ENCODE assay signal across 15 cellular contexts in the genomic region with DNA sequence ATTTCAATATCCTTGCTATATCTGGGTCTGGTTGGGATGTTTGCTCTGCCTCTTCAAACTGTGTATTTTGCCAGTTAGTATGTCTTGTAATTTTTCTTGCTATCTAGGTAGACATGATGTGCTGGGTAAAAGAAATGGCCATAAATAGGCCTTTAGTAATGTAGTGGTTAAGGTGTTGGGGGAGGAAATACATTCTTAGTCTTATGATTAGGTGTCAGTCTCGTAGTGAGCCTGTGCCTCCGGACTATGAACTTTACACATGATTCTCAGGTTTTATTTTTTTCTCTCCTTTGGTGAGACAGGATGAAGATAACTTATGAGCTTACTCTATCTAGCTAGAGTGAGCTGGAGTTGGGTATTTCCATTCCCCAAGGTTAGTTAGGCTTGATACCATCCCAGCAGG. TPM values are rescaled to one million over a fixed set of nuclear protein-coding genes. Genes with fewer than 3 reads are reported as not detected.
DNase-seq lines count a peak whose midpoint lies in the region; ATAC-seq lines count a peak whose summit lies in the region.
"Had no signal": no experiment of that assay in that cellular context is flagged by ENCODE, and none has a peak within 500 bp of the region (broad histone marks: within the 10 kb centered on the region; RNA-seq: fewer than 3 reads in every experiment).

No MANE protein-coding gene starts in this region.

- peak; percentile 49 for ATAC-seq in activated CD8-positive, alpha-beta memory T cell treated with anti-CD3 and anti-CD28 coated beads, Interleukin-2, amount 10 ng/mL, durations not matched to agents 7 days and 5 days
- ATAC-seq in GM21737 (IDR thresholded peaks at IDR 0.05; ENCODE audit: unreplicated experiment): peak; percentile 84
- ATAC-seq in HG03139 (IDR thresholded peaks at IDR 0.05; ENCODE audit: unreplicated experiment): peak; percentile 87
- peak; percentile 73 to 75 for ATAC-seq in natural killer cell treated with Interleukin-12 subunit alpha and Interleukin-12 subunit beta and Interleukin-15 and Interleukin-18, amount 100 ng/mL, for 72 hours
- ATAC-seq: heart right ventricle, right cardiac atrium had no signal

- H3K27me3 ChIP-seq in MG63: no peaks in the 10 kb centered on the region
- H3K27me3 ChIP-seq: heart right ventricle had no signal

- H3K4me3 ChIP-seq in MG63: no peak overlapping the region
- H3K4me3 ChIP-seq: heart right ventricle had no signal

- no peak overlapping the region for H3K4me3 Mint-ChIP-seq in activated CD8-positive, alpha-beta memory T cell treated with anti-CD3 and anti-CD28 coated beads, Interleukin-2, amount 10 ng/mL, durations not matched to agents 7 days and 5 days
- no peak overlapping the region for H3K4me3 Mint-ChIP-seq in natural killer cell treated with Interleukin-12 subunit alpha and Interleukin-12 subunit beta and Interleukin-15 and Interleukin-18, amount 100 ng/mL, for 72 hours
- H3K4me3 Mint-ChIP-seq in activated T-helper 1 cell treated with anti-CD3 and anti-CD28 coated beads, Interleukin-12 subunit alpha, Interleukin-12 subunit beta, Interleukin-2, Interleukin-4 antibody, amounts not matched to agents 30 ng/mL and 10 ng/mL and 1 ng/mL, durations not matched to agents 14 hours and 24 hours and 36 hours: no peak overlapping the region

- H3K36me3 Mint-ChIP-seq in activated CD8-positive, alpha-beta memory T cell treated with anti-CD3 and anti-CD28 coated beads, Interleukin-2, amount 10 ng/mL, durations not matched to agents 7 days and 5 days: no peaks in the 10 kb centered on the region
- no peaks in the 10 kb centered on the region for H3K36me3 Mint-ChIP-seq in natural killer cell treated with Interleukin-12 subunit alpha and Interleukin-12 subunit beta and Interleukin-15 and Interleukin-18, amount 100 ng/mL, for 72 hours
- H3K36me3 Mint-ChIP-seq in activated T-helper 1 cell treated with anti-CD3 and anti-CD28 coated beads, Interleukin-12 subunit alpha, Interleukin-12 subunit beta, Interleukin-2, Interleukin-4 antibody, amounts not matched to agents 30 ng/mL and 10 ng/mL and 1 ng/mL, durations not matched to agents 14 hours and 24 hours and 36 hours (ENCODE audit: low read depth): no peaks in the 10 kb centered on the region

- CTCF ChIA-PET in activated CD8-positive, alpha-beta memory T cell treated with anti-CD3 and anti-CD28 coated beads, Interleukin-2, amount 10 ng/mL, durations not matched to agents 7 days and 5 days (lab: Charles Lee): no interaction called here

- no peak for DNase-seq in activated CD8-positive, alpha-beta memory T cell treated with anti-CD3 and anti-CD28 coated beads, Interleukin-2, amount 10 ng/mL, durations not matched to agents 7 days and 5 days
- DNase-seq in activated CD8-positive, alpha-beta memory T cell treated with anti-CD3 and anti-CD28 coated beads for 24 hours: no peak
- DNase-seq in natural killer cell treated with Interleukin-12 subunit alpha and Interleukin-12 subunit beta and Interleukin-15 and Interleukin-18, amount 100 ng/mL, for 72 hours (ENCODE audit: low spot score): no peak
- DNase-seq in MG63: no peak
- no peak for DNase-seq in activated T-helper 1 cell treated with anti-CD3 and anti-CD28 coated beads, Interleukin-12 subunit alpha, Interleukin-12 subunit beta, Interleukin-2, Interleukin-4 antibody, amounts not matched to agents 30 ng/mL and 10 ng/mL and 1 ng/mL, durations not matched to agents 14 hours and 24 hours and 36 hours (ENCODE audit: low spot score)
- no peak for DNase-seq in NCI-H2107 (lab: John Stamatoyannopoulos, UW)
- DNase-seq: effector CD8-positive, alpha-beta T cell; heart right ventricle; midbrain; NCI-H187; right cardiac atrium; T-helper 2 cell had no signal

- no peaks in the 10 kb centered on the region for H3K9me3 ChIP-seq in MG63

- peaks cover 29% of the 10 kb centered on the region for H3K27me3 Mint-ChIP-seq in activated CD8-positive, alpha-beta memory T cell treated with anti-CD3 and anti-CD28 coated beads, Interleukin-2, amount 10 ng/mL, durations not matched to agents 7 days and 5 days
- no peaks in the 10 kb centered on the region for H3K27me3 Mint-ChIP-seq in natural killer cell treated with Interleukin-12 subunit alpha and Interleukin-12 subunit beta and Interleukin-15 and Interleukin-18, amount 100 ng/mL, for 72 hours
- peaks cover 5% of the 10 kb centered on the region for H3K27me3 Mint-ChIP-seq in activated T-helper 1 cell treated with anti-CD3 and anti-CD28 coated beads, Interleukin-12 subunit alpha, Interleukin-12 subunit beta, Interleukin-2, Interleukin-4 antibody, amounts not matched to agents 30 ng/mL and 10 ng/mL and 1 ng/mL, durations not matched to agents 14 hours and 24 hours and 36 hours (ENCODE audit: insufficient read depth)

- H3K4me1 Mint-ChIP-seq in activated CD8-positive, alpha-beta memory T cell treated with anti-CD3 and anti-CD28 coated beads, Interleukin-2, amount 10 ng/mL, durations not matched to agents 7 days and 5 days: peaks cover 16% of the 10 kb centered on the region
- H3K4me1 Mint-ChIP-seq in natural killer cell treated with Interleukin-12 subunit alpha and Interleukin-12 subunit beta and Interleukin-15 and Interleukin-18, amount 100 ng/mL, for 72 hours (ENCODE audit: low read depth in 2 of 2): peaks cover 27% of the 10 kb centered on the region in 2 donors
- H3K4me1 Mint-ChIP-seq in activated T-helper 1 cell treated with anti-CD3 and anti-CD28 coated beads, Interleukin-12 subunit alpha, Interleukin-12 subunit beta, Interleukin-2, Interleukin-4 antibody, amounts not matched to agents 30 ng/mL and 10 ng/mL and 1 ng/mL, durations not matched to agents 14 hours and 24 hours and 36 hours (ENCODE audit: low read depth): no peaks in the 10 kb centered on the region

- no peaks in the 10 kb centered on the region for H3K36me3 ChIP-seq in MG63
- H3K36me3 ChIP-seq: heart right ventricle had no signal

- intact Hi-C loops in activated T-helper 1 cell treated with anti-CD3 and anti-CD28 coated beads, Interleukin-12 subunit alpha, Interleukin-12 subunit beta, Interleukin-2, Interleukin-4 antibody, amounts not matched to agents 30 ng/mL and 10 ng/mL and 1 ng/mL, durations not matched to agents 14 hours and 24 hours and 36 hours (cut with micrococcal nuclease): no loop called here

- no peaks in the 10 kb centered on the region for H3K9me3 Mint-ChIP-seq in activated CD8-positive, alpha-beta memory T cell treated with anti-CD3 and anti-CD28 coated beads, Interleukin-2, amount 10 ng/mL, durations not matched to agents 7 days and 5 days (ENCODE audit: low read depth)
- H3K9me3 Mint-ChIP-seq in natural killer cell treated with Interleukin-12 subunit alpha and Interleukin-12 subunit beta and Interleukin-15 and Interleukin-18, amount 100 ng/mL, for 72 hours: no peaks in the 10 kb centered on the region
- H3K9me3 Mint-ChIP-seq in activated T-helper 1 cell treated with anti-CD3 and anti-CD28 coated beads, Interleukin-12 subunit alpha, Interleukin-12 subunit beta, Interleukin-2, Interleukin-4 antibody, amounts not matched to agents 30 ng/mL and 10 ng/mL and 1 ng/mL, durations not matched to agents 14 hours and 24 hours and 36 hours: no peaks in the 10 kb centered on the region

- H3K27ac Mint-ChIP-seq in activated CD8-positive, alpha-beta memory T cell treated with anti-CD3 and anti-CD28 coated beads, Interleukin-2, amount 10 ng/mL, durations not matched to agents 7 days and 5 days: peak overlapping the region; percentile 40
- peak overlapping the region; percentile 1 to 69 for H3K27ac Mint-ChIP-seq in natural killer cell treated with Interleukin-12 subunit alpha and Interleukin-12 subunit beta and Interleukin-15 and Interleukin-18, amount 100 ng/mL, for 72 hours
- no peak overlapping the region for H3K27ac Mint-ChIP-seq in activated T-helper 1 cell treated with anti-CD3 and anti-CD28 coated beads, Interleukin-12 subunit alpha, Interleukin-12 subunit beta, Interleukin-2, Interleukin-4 antibody, amounts not matched to agents 30 ng/mL and 10 ng/mL and 1 ng/mL, durations not matched to agents 14 hours and 24 hours and 36 hours

RNA-seq across cellular contexts. Expression of a gene that starts 32.4 kb away (rescaled TPM):
- not detected for total RNA-seq in activated CD8-positive, alpha-beta memory T cell treated with anti-CD3 and anti-CD28 coated beads, Interleukin-2, amount 10 ng/mL, durations not matched to agents 7 days and 5 days
- not detected for total RNA-seq in natural killer cell treated with Interleukin-12 subunit alpha and Interleukin-12 subunit beta and Interleukin-15 and Interleukin-18, amount 100 ng/mL, for 72 hours
- total RNA-seq in MG63 (2014; rRNA removed; shearing (Covaris generic); ENCODE audit: low replicate concordance): not detected in 2 replicates
- total RNA-seq in activated T-helper 1 cell treated with anti-CD3 and anti-CD28 coated beads, Interleukin-12 subunit alpha, Interleukin-12 subunit beta, Interleukin-2, Interleukin-4 antibody, amounts not matched to agents 30 ng/mL and 10 ng/mL and 1 ng/mL, durations not matched to agents 14 hours and 24 hours and 36 hours: not detected in 2 replicates
- total RNA-seq: right cardiac atrium, urinary bladder had no signal
